Comparison of ENCODE assay signal across 1 cellular context in genomic region chr9:72983512-72984021, GRCh38.
TF ChIP-seq lines count a peak whose summit lies in the region.

No MANE protein-coding gene starts in this region.

TF ChIP-seq in HepG2, 621 proteins besides CTCF, POLR2A, EP300 and RAD21 (continues in another document):
- TF ChIP-seq ZNF652 (CRISPR knock-in tag; IDR thresholded peaks at IDR 0.05; ENCODE audit: borderline replicate concordance, low read depth) (peak; percentile 61; the same call in 1 of the 2 replicates), MNT (IDR thresholded peaks at IDR 0.05) (no peak), SOX5 (CRISPR knock-in tag; IDR thresholded peaks at IDR 0.05; ENCODE audit: borderline replicate concordance) (no peak), ATF2 (CRISPR knock-in tag; IDR thresholded peaks at IDR 0.05) (peak; percentile 81; the same call in 1 of the 2 replicates), DRAP1 (CRISPR knock-in tag; IDR thresholded peaks at IDR 0.05) (peak; percentile 74; the same call in 1 of the 2 replicates), SOX13 (IDR thresholded peaks at IDR 0.05) (no peak), SOX13 (CRISPR knock-in tag; conservative IDR thresholded peaks at IDR 0.05 in 1 of 2, IDR thresholded peaks at IDR 0.05 in 1 of 2) (0 out of 4 replicates have a peak, but pooled peaks of 1 of the 2 experiments have one; percentile 16), KLF16 (CRISPR knock-in tag; IDR thresholded peaks at IDR 0.05) (peak in 1 of 2 experiments; percentile 3; a peak in 1 of 4 replicates), CREB1 (IDR thresholded peaks at IDR 0.05) (0 out of 2 replicates have a peak, but pooled peaks have one; percentile 11), CREB1 (CRISPR knock-in tag; IDR thresholded peaks at IDR 0.05) (peak; percentile 47; the same call in 1 of the 2 replicates), ZGPAT (CRISPR knock-in tag; IDR thresholded peaks at IDR 0.05) (0 out of 2 replicates have a peak, but pooled peaks have one; percentile 6), NR2F6 (IDR thresholded peaks at IDR 0.05) (peak; percentile 50; the same call in 1 of the 2 replicates), NR2F6 (CRISPR knock-in tag; IDR thresholded peaks at IDR 0.05) (no peak), ASH2L (IDR thresholded peaks at IDR 0.05; ENCODE audit: insufficient read length, low read depth, low read length) (peak; percentile 84), ZNF275 (CRISPR knock-in tag; IDR thresholded peaks at IDR 0.05; ENCODE audit: borderline replicate concordance) (no peak), NFIC (IDR thresholded peaks at IDR 0.05; ENCODE audit: low read length) (peak; percentile 66; the same call in 1 of the 2 replicates), ZNF564 (CRISPR knock-in tag; IDR thresholded peaks at IDR 0.05) (no peak), NCOA2 (CRISPR knock-in tag; IDR thresholded peaks at IDR 0.05) (peak; percentile 53), GATA4 (IDR thresholded peaks at IDR 0.05; ENCODE audit: borderline replicate concordance, low read depth) (peak; percentile 60; the same call in 1 of the 2 replicates), NCOR1 (IDR thresholded peaks at IDR 0.05; ENCODE audit: borderline replicate concordance, low read length) (peak; percentile 68; the same call in 1 of the 2 replicates), KAT8 (CRISPR knock-in tag; IDR thresholded peaks at IDR 0.05) (0 out of 2 replicates have a peak, but pooled peaks have one; percentile 6), HNRNPUL1 (IDR thresholded peaks at IDR 0.05; ENCODE audit: low read depth, low read length) (0 out of 2 replicates have a peak, but pooled peaks have one; percentile 16), ZNF414 (CRISPR knock-in tag; IDR thresholded peaks at IDR 0.05) (0 out of 2 replicates have a peak, but pooled peaks have one; percentile 25), ZBTB43 (CRISPR knock-in tag; conservative IDR thresholded peaks at IDR 0.05) (0 out of 2 replicates have a peak, but pooled peaks have one; percentile 36), RBFOX2 (IDR thresholded peaks at IDR 0.05; ENCODE audit: low read depth, low read length) (no peak), MAFF (IDR thresholded peaks at IDR 0.05; ENCODE audit: low read depth, low read length) (peak; percentile 44), FOXJ3 (CRISPR knock-in tag; IDR thresholded peaks at IDR 0.05; ENCODE audit: borderline replicate concordance) (peak; percentile 30; the same call in 1 of the 2 replicates), POGZ (CRISPR knock-in tag; IDR thresholded peaks at IDR 0.05) (peak; percentile 45; the same call in 1 of the 2 replicates), LRRFIP1 (CRISPR knock-in tag; conservative IDR thresholded peaks at IDR 0.05) (no peak), ARNT2 (CRISPR knock-in tag; IDR thresholded peaks at IDR 0.05; ENCODE audit: low read depth) (no peak), HOMEZ (CRISPR knock-in tag; IDR thresholded peaks at IDR 0.05; ENCODE audit: low read depth) (peak; percentile 47; the same call in 1 of the 2 replicates), POLR2AphosphoS5 (IDR thresholded peaks at IDR 0.05; ENCODE audit: low read depth, low read length) (peak; percentile 28; the same call in 1 of the 2 replicates), DMAP1 (CRISPR knock-in tag; IDR thresholded peaks at IDR 0.05) (0 out of 2 replicates have a peak, but pooled peaks have one; percentile 22), ATF3 (CRISPR knock-in tag; IDR thresholded peaks at IDR 0.05) (peak; percentile 68; the same call in 1 of the 2 replicates), POLR2G (IDR thresholded peaks at IDR 0.05; ENCODE audit: low read depth, low read length) (peak; percentile 14; the same call in 1 of the 2 replicates), SIX1 (CRISPR knock-in tag; IDR thresholded peaks at IDR 0.05; ENCODE audit: borderline replicate concordance) (no peak), SOX6 (IDR thresholded peaks at IDR 0.05) (no peak), SOX6 (CRISPR knock-in tag; IDR thresholded peaks at IDR 0.05) (peak; percentile 29; the same call in 1 of the 2 replicates), TCF7 (IDR thresholded peaks at IDR 0.05; ENCODE audit: low read depth) (peak; percentile 16; the same call in 1 of the 2 replicates), CEBPG (CRISPR knock-in tag; IDR thresholded peaks at IDR 0.05) (0 out of 2 replicates have a peak, but pooled peaks have one; percentile 16), CREM (IDR thresholded peaks at IDR 0.05) (peak; percentile 42; the same call in 1 of the 2 replicates), CREM (CRISPR knock-in tag; IDR thresholded peaks at IDR 0.05) (no peak), ARID5B (CRISPR knock-in tag; IDR thresholded peaks at IDR 0.05) (peak; percentile 38), JUN (CRISPR knock-in tag; IDR thresholded peaks at IDR 0.05) (peak; percentile 82)
